14 cellular contexts compared by ENCODE assay signal in the genomic region with DNA sequence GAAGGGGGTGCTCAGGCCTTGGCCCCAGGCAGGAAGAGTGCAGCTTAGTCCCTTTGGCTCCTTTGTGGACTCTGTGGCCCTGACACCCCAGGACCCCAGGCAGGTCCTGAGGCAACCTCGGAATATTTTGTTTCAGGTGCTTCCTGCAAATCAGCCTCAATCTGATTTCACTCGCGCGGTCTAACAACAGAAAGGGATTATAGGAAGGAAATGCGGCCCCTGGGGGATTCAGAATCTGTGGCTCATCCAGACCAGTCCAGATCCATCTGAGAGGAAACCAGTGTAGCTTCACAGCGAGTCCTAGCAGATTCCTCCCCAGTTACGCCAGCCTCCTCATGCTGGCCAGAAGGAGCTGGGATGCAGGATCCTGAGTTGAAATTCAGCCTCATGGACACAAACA. TPM values are rescaled to one million over a fixed set of nuclear protein-coding genes. Genes with fewer than 3 reads are reported as not detected.
DNase-seq lines count a peak whose midpoint lies in the region; ATAC-seq and TF ChIP-seq lines count a peak whose summit lies in the region.
"Had no signal": no experiment of that assay in that cellular context is flagged by ENCODE, and none has a peak within 500 bp of the region (broad histone marks: within the 10 kb centered on the region; RNA-seq: fewer than 3 reads in every experiment).

No MANE protein-coding gene starts in this region.

- H2BK15ac ChIP-seq in mesendoderm (replicated peaks; ENCODE audit: low read depth), result no peak overlapping the region

- peak overlapping the region; percentile 95 for H3K27ac ChIP-seq in BLaER1
- peak overlapping the region; percentile 15 for H3K27ac ChIP-seq in mesendoderm (ENCODE audit: low read depth, low read length)
- no peak overlapping the region for H3K27ac ChIP-seq in spleen
- H3K27ac ChIP-seq: PC-9 had no signal

- peak overlapping the region; percentile 96 for H3K4me2 ChIP-seq in BLaER1
- H3K4me2 ChIP-seq in mesendoderm (ENCODE audit: low read length), result no peak overlapping the region
- H3K4me2 ChIP-seq: PC-9 had no signal

- no peak overlapping the region for H3K56ac ChIP-seq in mesendoderm (ENCODE audit: low read length)

- H3K4ac ChIP-seq in mesendoderm (ENCODE audit: low read depth, low read length), result no peak overlapping the region

- H3K79me2 ChIP-seq in mesendoderm (ENCODE audit: control insufficient read depth, insufficient read depth, low read length), result no peaks in the 10 kb centered on the region

- peak overlapping the region; percentile 84 for H3K9ac ChIP-seq in BLaER1
- no peak overlapping the region for H3K9ac ChIP-seq in mesendoderm (ENCODE audit: low read length)

- H3K36me3 ChIP-seq in BLaER1 (no peaks in the 10 kb centered on the region), MG63 (no peaks in the 10 kb centered on the region; the same call in 1 of the 2 replicates), mesendoderm (ENCODE audit: control insufficient read depth, insufficient read depth, low read length) (no peaks in the 10 kb centered on the region), spleen (no peaks in the 10 kb centered on the region)

- no CpG with 5 or more reads among the region's 7 CpGs for WGBS in mesendoderm (ENCODE audit: extremely low coverage, insufficient coverage, low lambda C conversion rate)
- 32 to 42% (median 35%) methylated on average over 7 of the region's 7 CpGs for WGBS in spleen, 5 donors

- no peak overlapping the region for H3K4me3 Mint-ChIP-seq in effector memory CD8-positive, alpha-beta T cell
- H3K4me3 Mint-ChIP-seq: IgD-negative memory B cell; naive thymus-derived CD8-positive, alpha-beta T cell had no signal

- peaks cover 96% of the 10 kb centered on the region for H3K4me1 ChIP-seq in BLaER1
- H3K4me1 ChIP-seq in mesendoderm (ENCODE audit: control insufficient read depth, low read depth, low read length), result no peaks in the 10 kb centered on the region
- H3K4me1 ChIP-seq in spleen, result peaks cover 0 to 18% (median 2%) of the 10 kb centered on the region in 6 donors

- H4K20me1 ChIP-seq in BLaER1, result no peaks in the 10 kb centered on the region

- H3K79me1 ChIP-seq in mesendoderm (ENCODE audit: low read length), result no peaks in the 10 kb centered on the region

- no peak overlapping the region for H3K18ac ChIP-seq in mesendoderm (ENCODE audit: low read length)

- peaks cover 13 to 17% of the 10 kb centered on the region in 2 donors for H3K4me1 Mint-ChIP-seq in effector memory CD8-positive, alpha-beta T cell (ENCODE audit: low read depth in 2 of 2)

- H4K5ac ChIP-seq in mesendoderm (ENCODE audit: low read length), result no peak overlapping the region

- H3K27me3 ChIP-seq in BLaER1 (no peaks in the 10 kb centered on the region), MG63 (no peaks in the 10 kb centered on the region), mesendoderm (ENCODE audit: insufficient read depth, low read length, poor library complexity) (no peaks in the 10 kb centered on the region), spleen (replicated peaks in 1 of 7) (no peaks in the 10 kb centered on the region)

- H3K27me3 Mint-ChIP-seq in effector memory CD8-positive, alpha-beta T cell, result no peaks in the 10 kb centered on the region
- H3K27me3 Mint-ChIP-seq: naive thymus-derived CD8-positive, alpha-beta T cell had no signal

- H4K8ac ChIP-seq in mesendoderm (ENCODE audit: low read depth, low read length), result no peak overlapping the region

- no peak overlapping the region for H2BK120ac ChIP-seq in mesendoderm (ENCODE audit: low read depth, low read length)

- peak overlapping the region; percentile 7; the same call in 1 of the 2 replicates for H3K4me3 ChIP-seq in BLaER1
- no peak overlapping the region for H3K4me3 ChIP-seq in MG63
- no peak overlapping the region for H3K4me3 ChIP-seq in mesendoderm (ENCODE audit: low read length)
- H3K4me3 ChIP-seq in spleen, result no peak overlapping the region
- H3K4me3 ChIP-seq: PC-9 had no signal

- H3K27ac Mint-ChIP-seq in effector memory CD8-positive, alpha-beta T cell, result peak overlapping the region; percentile 51 to 69
- H3K27ac Mint-ChIP-seq: IgD-negative memory B cell had no signal

- TF ChIP-seq POLR2A in spleen (IDR thresholded peaks at IDR 0.05), result no peak

- no peak for ATAC-seq in effector memory CD8-positive, alpha-beta T cell (replicated peaks)
- ATAC-seq in GM19035 (IDR thresholded peaks at IDR 0.05; ENCODE audit: unreplicated experiment) (no peak), left colon (no peak), HG03175 (IDR thresholded peaks at IDR 0.05; ENCODE audit: unreplicated experiment) (no peak)
- ATAC-seq: naive thymus-derived CD8-positive, alpha-beta T cell had no signal

- H2BK5ac ChIP-seq in mesendoderm (ENCODE audit: low read length), result no peak overlapping the region

- no peak overlapping the region for H2AK5ac ChIP-seq in mesendoderm (ENCODE audit: low read length)

- H3K23ac ChIP-seq in mesendoderm (ENCODE audit: low read length), result no peak overlapping the region

- no peaks in the 10 kb centered on the region for H3K9me3 Mint-ChIP-seq in effector memory CD8-positive, alpha-beta T cell
- H3K9me3 Mint-ChIP-seq: IgD-negative memory B cell; naive thymus-derived CD8-positive, alpha-beta T cell had no signal

- TF ChIP-seq CTCF in spleen (IDR thresholded peaks at IDR 0.05 in 8 of 11, conservative IDR thresholded peaks at IDR 0.05 in 3 of 11), result no peak

- no peaks in the 10 kb centered on the region for H3K9me3 ChIP-seq in BLaER1
- H3K9me3 ChIP-seq in MG63, result no peaks in the 10 kb centered on the region
- H3K9me3 ChIP-seq in spleen, result no peaks in the 10 kb centered on the region

- H3K36me3 Mint-ChIP-seq in effector memory CD8-positive, alpha-beta T cell (ENCODE audit: insufficient read depth), result no peaks in the 10 kb centered on the region
- H3K36me3 Mint-ChIP-seq: IgD-negative memory B cell; naive thymus-derived CD8-positive, alpha-beta T cell had no signal

- intact Hi-C loops in spleen (cut with DNase I; ENCODE audit: low total_unique reads), result no loop called here
- intact Hi-C loops in left colon (cut with DNase I, micrococcal nuclease), result no loop called here

- DNase-seq in MG63 (peak; percentile 76), mesendoderm (peak; percentile 87), spleen (no peak), left colon (no peak)
- DNase-seq in effector memory CD8-positive, alpha-beta T cell, result no peak
- DNase-seq: activated T-cell treated with anti-CD3 and anti-CD28 coated beads, Interleukin-2, amount 50 U/mL, for 48 hours; naive thymus-derived CD8-positive, alpha-beta T cell; NCI-H187 treated with DMSO at 0.1 percent for 48 hours; PC-9; small intestine had no signal

RNA-seq across cellular contexts. Expression of a gene that starts 59.5 kb away (rescaled TPM):
- total RNA-seq in MG63 (2014; rRNA removed; shearing (Covaris generic); ENCODE audit: low replicate concordance), result 598 and 683 TPM in 2 replicates
- polyA plus RNA-seq in mesendoderm (2013, experiment 1 of 2), result 445 TPM
- polyA plus RNA-seq in mesendoderm (2013, experiment 2 of 2), result 448 TPM
- total RNA-seq in spleen, result 100 to 1,000 TPM; 118 to 162 (median 136) TPM
- 100 to 1,000 TPM in 2 of 3 donors, 10 to 100 TPM in 1; 69.0 to 129 (median 124) TPM for polyA plus RNA-seq in spleen
- 100 to 1,000 TPM; 163 to 227 TPM for total RNA-seq in left colon

Comparison
In these comparisons a context has a peak if more than half of its experiments do, and no peak if none do; other contexts are left out.
1. H3K27ac ChIP-seq: peak in BLaER1 (single experiment) and mesendoderm (single experiment); none in spleen (0 of 8).
2. DNase-seq: peak in MG63 (single experiment) and mesendoderm (single experiment); none in effector memory CD8-positive, alpha-beta T cell (0 of 3), spleen (single experiment) and left colon (0 of 2).